ENCODE assay signal across 8 cellular contexts in the genomic region with DNA sequence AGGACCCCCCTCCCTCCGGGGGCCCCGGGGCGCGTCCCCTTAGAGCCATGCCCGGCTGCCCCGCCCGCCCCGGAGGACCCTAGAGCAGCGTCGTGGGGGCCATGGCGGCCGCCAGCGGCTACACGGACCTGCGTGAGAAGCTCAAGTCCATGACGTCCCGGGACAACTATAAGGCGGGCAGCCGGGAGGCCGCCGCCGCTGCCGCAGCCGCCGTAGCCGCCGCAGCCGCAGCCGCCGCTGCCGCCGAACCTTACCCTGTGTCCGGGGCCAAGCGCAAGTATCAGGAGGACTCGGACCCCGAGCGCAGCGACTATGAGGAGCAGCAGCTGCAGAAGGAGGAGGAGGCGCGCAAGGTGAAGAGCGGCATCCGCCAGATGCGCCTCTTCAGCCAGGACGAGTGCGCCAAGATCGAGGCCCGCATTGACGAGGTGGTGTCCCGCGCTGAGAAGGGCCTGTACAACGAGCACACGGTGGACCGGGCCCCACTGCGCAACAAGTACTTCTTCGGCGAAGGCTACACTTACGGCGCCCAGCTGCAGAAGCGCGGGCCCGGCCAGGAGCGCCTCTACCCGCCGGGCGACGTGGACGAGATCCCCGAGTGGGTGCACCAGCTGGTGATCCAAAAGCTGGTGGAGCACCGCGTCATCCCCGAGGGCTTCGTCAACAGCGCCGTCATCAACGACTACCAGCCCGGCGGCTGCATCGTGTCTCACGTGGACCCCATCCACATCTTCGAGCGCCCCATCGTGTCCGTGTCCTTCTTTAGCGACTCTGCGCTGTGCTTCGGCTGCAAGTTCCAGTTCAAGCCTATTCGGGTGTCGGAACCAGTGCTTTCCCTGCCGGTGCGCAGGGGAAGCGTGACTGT. TPM values are rescaled to one million over a fixed set of nuclear protein-coding genes. Genes with fewer than 3 reads are reported as not detected.
DNase-seq lines count a peak whose midpoint lies in the region; ATAC-seq and TF ChIP-seq lines count a peak whose summit lies in the region.

No MANE protein-coding gene starts in this region.

- H3K4me3 ChIP-seq in MG63 = peak overlapping the region; percentile 80
- H3K4me3 ChIP-seq in endocrine pancreas (ENCODE audit: control insufficient read depth, insufficient read depth, low read length) = peak overlapping the region; percentile 92
- H3K4me3 ChIP-seq in mucosa of descending colon = peak overlapping the region; percentile 75

- peak; percentile 1 for ATAC-seq in mucosa of descending colon

- H3K36me3 ChIP-seq in MG63 (peaks cover 29% of the 10 kb centered on the region), endocrine pancreas (ENCODE audit: control insufficient read depth, insufficient read depth, low read length) (peaks cover 3% of the 10 kb centered on the region), mucosa of descending colon (ENCODE audit: low read depth) (peaks cover 5% of the 10 kb centered on the region)

- no peaks in the 10 kb centered on the region for H3K27me3 ChIP-seq in MG63
- H3K27me3 ChIP-seq in endocrine pancreas (ENCODE audit: control insufficient read depth, insufficient read depth, low read length) = no peaks in the 10 kb centered on the region

- H3K9ac ChIP-seq in endocrine pancreas (ENCODE audit: control insufficient read depth, insufficient read depth, low read length) = peak overlapping the region; percentile 95

- DNase-seq in SIG-M5 treated with dmso at 0.1 percent for 504 hours (lab: John Stamatoyannopoulos, UW; ENCODE audit: unreplicated experiment) (peak; percentile 31), SIG-M5 (lab: John Stamatoyannopoulos, UW) (no peak), MG63 (peak; percentile 15), mucosa of descending colon (peak; percentile 59 to 82 (median 65)), NCI-H2196 (lab: John Stamatoyannopoulos, UW; ENCODE audit: unreplicated experiment) (no peak)
- peak; percentile 55 for DNase-seq in activated CD8-positive, alpha-beta memory T cell treated with anti-CD3 and anti-CD28 coated beads, Interleukin-2, amount 50 U/mL, for 1 hour (ENCODE audit: extremely low read depth)
- DNase-seq in stimulated activated CD8-positive, alpha-beta memory T cell treated with anti-CD3 and anti-CD28 coated beads, Interleukin-4, amount 100 ng/mL, for 24 hours (ENCODE audit: low read depth) = peak; percentile 51

- H3K9me3 ChIP-seq in MG63 (no peaks in the 10 kb centered on the region), endocrine pancreas (ENCODE audit: control insufficient read depth, low read length) (no peaks in the 10 kb centered on the region), mucosa of descending colon (no peaks in the 10 kb centered on the region)

- intact Hi-C loops in mucosa of descending colon (cut with DNase I, micrococcal nuclease) = no loop called here

- H3K4me1 ChIP-seq in endocrine pancreas (ENCODE audit: control insufficient read depth, insufficient read depth, low read length) = peaks cover 6% of the 10 kb centered on the region
- H3K4me1 ChIP-seq in mucosa of descending colon (ENCODE audit: low read depth) = peaks cover 45% of the 10 kb centered on the region

- TF ChIP-seq CTCF in mucosa of descending colon (IDR thresholded peaks at IDR 0.05) = no peak

RNA-seq across cellular contexts. Expression of a gene that starts 0.7 kb away (rescaled TPM):
- total RNA-seq in MG63 (2014; rRNA removed; shearing (Covaris generic); ENCODE audit: low replicate concordance) = 50.5 and 63.5 TPM in 2 replicates
- 100 to 1,000 TPM in 1 of 3 donors, 10 to 100 TPM in 2; 70.7 to 151 (median 75.6) TPM for total RNA-seq in mucosa of descending colon

RNA-seq across cellular contexts. Expression of a gene that starts 41.1 kb away (rescaled TPM):
- 12.5 and 14.4 TPM in 2 replicates for total RNA-seq in MG63 (2014; rRNA removed; shearing (Covaris generic); ENCODE audit: low replicate concordance)
- total RNA-seq in mucosa of descending colon = 10 to 100 TPM in 2 of 3 donors, 1 to 10 TPM in 1; 6.7 to 15.1 (median 10.3) TPM

Comparison
In these comparisons a context has a peak if more than half of its experiments do, and no peak if none do; other contexts are left out.
1. DNase-seq: peak in SIG-M5 treated with dmso at 0.1 percent for 504 hours (single experiment), MG63 (single experiment), activated CD8-positive, alpha-beta memory T cell treated with anti-CD3 and anti-CD28 coated beads, Interleukin-2, amount 50 U/mL, for 1 hour (single experiment), mucosa of descending colon (3 of 3) and stimulated activated CD8-positive, alpha-beta memory T cell treated with anti-CD3 and anti-CD28 coated beads, Interleukin-4, amount 100 ng/mL, for 24 hours (single experiment); none in SIG-M5 (single experiment) and NCI-H2196 (single experiment).
2. Peak in every context shown above with its lines, with median percentiles within 50 percentile points of each other: H3K4me3 ChIP-seq.